17 cellular contexts compared by ENCODE assay signal in genomic region chr18:54004828-54005227, GRCh38.
DNase-seq lines count a peak whose midpoint lies in the region; ATAC-seq and TF ChIP-seq lines count a peak whose summit lies in the region.
"Had no signal": no experiment of that assay in that cellular context is flagged by ENCODE, and none has a peak within 500 bp of the region (broad histone marks: within the 10 kb centered on the region; RNA-seq: fewer than 3 reads in every experiment).

No MANE protein-coding gene starts in this region.

- H3K4me1 ChIP-seq in GM23338 (ENCODE audit: insufficient read depth) (no peaks in the 10 kb centered on the region), mucosa of descending colon (ENCODE audit: low read depth) (no peaks in the 10 kb centered on the region)

- H3K4me3 Mint-ChIP-seq in GM23338 = no peak overlapping the region
- H3K4me3 Mint-ChIP-seq: activated T-cell treated with anti-CD3 and anti-CD28 coated beads, Interleukin-2, amount 50 U/mL, for 4 hours; nephron progenitor cell had no signal

- no peaks in the 10 kb centered on the region for H3F3A ChIP-seq in GM23338 (replicated peaks; ENCODE audit: low read depth)

- H3K9me3 ChIP-seq in mucosa of descending colon = no peaks in the 10 kb centered on the region
- H3K9me3 ChIP-seq: BLaER1 treated with 17β-estradiol and CSF1 and Interleukin-3, amounts not matched to agents 10 nM and 100 nM had no signal

- no peak overlapping the region for H3K27ac Mint-ChIP-seq in GM23338
- H3K27ac Mint-ChIP-seq: nephron progenitor cell had no signal

- peak; percentile 95 for ATAC-seq in GM23338
- no peak for ATAC-seq in mucosa of descending colon
- no peak for ATAC-seq in HG03457 (IDR thresholded peaks at IDR 0.05; ENCODE audit: unreplicated experiment)
- ATAC-seq: activated T-cell treated with anti-CD3 and anti-CD28 coated beads, Interleukin-2, amount 50 U/mL, for 4 hours; right cardiac atrium; SK-N-SH treated with all-trans-retinoic acid at 6 μM for 48 hours had no signal

- TF ChIP-seq CTCF in AG10803 (conservative IDR thresholded peaks at IDR 0.05; ENCODE audit: low read length) (0 out of 2 replicates have a peak, but pooled peaks have one; percentile 3), GM23338 (conservative IDR thresholded peaks at IDR 0.05; ENCODE audit: low read depth in 2 of 2) (peak; percentile 33 to 38; a peak in 2 of 4 replicates), mucosa of descending colon (IDR thresholded peaks at IDR 0.05) (no peak)

- H3K9me3 Mint-ChIP-seq in GM23338 = peaks cover 3% of the 10 kb centered on the region; the same call in 2 of the 3 replicates
- H3K9me3 Mint-ChIP-seq: activated T-cell treated with anti-CD3 and anti-CD28 coated beads, Interleukin-2, amount 50 U/mL, for 4 hours; nephron progenitor cell had no signal

- H2AFZ ChIP-seq in GM23338 = peak overlapping the region; percentile 76; the same call in 1 of the 2 replicates

- H3K4me2 ChIP-seq in GM23338 = no peak overlapping the region
- H3K4me2 ChIP-seq: BLaER1 treated with 17β-estradiol and CSF1 and Interleukin-3, amounts not matched to agents 10 nM and 100 nM had no signal

- intact Hi-C loops in mucosa of descending colon (cut with DNase I, micrococcal nuclease) = no loop called here

- peaks cover 5% of the 10 kb centered on the region for H3K27me3 Mint-ChIP-seq in GM23338 (ENCODE audit: insufficient read depth, low read depth, poor library complexity)

- H3K36me3 Mint-ChIP-seq in GM23338 (ENCODE audit: low read depth) = no peaks in the 10 kb centered on the region

- H3K4me1 Mint-ChIP-seq in GM23338 = no peaks in the 10 kb centered on the region; the same call in 2 of the 3 replicates
- H3K4me1 Mint-ChIP-seq: nephron progenitor cell had no signal

- in situ Hi-C loops in G401 (cut with HindIII; ENCODE audit: low sequenced_read_pairs) = no loop called here

- H3K9me2 ChIP-seq in GM23338 (ENCODE audit: insufficient read depth) = peaks cover 11% of the 10 kb centered on the region; the same call in 1 of the 2 replicates

- H3K27me3 ChIP-seq in GM23338 (ENCODE audit: insufficient read depth) = no peaks in the 10 kb centered on the region
- H3K27me3 ChIP-seq: BLaER1 treated with 17β-estradiol and CSF1 and Interleukin-3, amounts not matched to agents 10 nM and 100 nM had no signal

- no peak overlapping the region for H3K4me3 ChIP-seq in AG10803 (ENCODE audit: low read length)
- no peak overlapping the region for H3K4me3 ChIP-seq in GM23338
- H3K4me3 ChIP-seq in mucosa of descending colon = no peak overlapping the region
- H3K4me3 ChIP-seq: BLaER1 treated with 17β-estradiol and CSF1 and Interleukin-3, amounts not matched to agents 10 nM and 100 nM had no signal

- peak; percentile 6 for DNase-seq in AG10803 (ENCODE audit: low read depth)
- DNase-seq in GM23338 (ENCODE audit: low spot score) = peak; percentile 59
- DNase-seq in RKO (ENCODE audit: low spot score) = peak; percentile 7
- peak; percentile 18 for DNase-seq in fibroblast of the conjunctiva (ENCODE audit: low read depth)
- DNase-seq in mucosa of descending colon = no peak
- no peak for DNase-seq in NCI-H524 treated with DMSO at 0.1 percent for 48 hours (lab: John Stamatoyannopoulos, UW)
- DNase-seq in G401 (ENCODE audit: low spot score) = no peak
- DNase-seq: activated T-cell treated with anti-CD3 and anti-CD28 coated beads, Interleukin-2, amount 50 U/mL, for 4 hours; foreskin fibroblast; IMR-90; NCI-H187 treated with DMSO at 0.1 percent for 48 hours; nephron progenitor cell; stimulated activated naive CD4-positive, alpha-beta T cell treated with Interleukin-2 at 50 U/mL for 16 hours had no signal

- H3K36me3 ChIP-seq in GM23338 (ENCODE audit: insufficient read depth) (no peaks in the 10 kb centered on the region), mucosa of descending colon (ENCODE audit: low read depth) (no peaks in the 10 kb centered on the region)
- H3K36me3 ChIP-seq: BLaER1 treated with 17β-estradiol and CSF1 and Interleukin-3, amounts not matched to agents 10 nM and 100 nM had no signal

- H3K27ac ChIP-seq in GM23338 (ENCODE audit: low read depth) = no peak overlapping the region
- H3K27ac ChIP-seq: BLaER1 treated with 17β-estradiol and CSF1 and Interleukin-3, amounts not matched to agents 10 nM and 100 nM had no signal

- no peaks in the 10 kb centered on the region for H3K79me2 ChIP-seq in GM23338 (replicated peaks; ENCODE audit: insufficient read depth)

- H4K20me1 ChIP-seq in GM23338 (replicated peaks; ENCODE audit: insufficient read depth) = no peaks in the 10 kb centered on the region
- H4K20me1 ChIP-seq: BLaER1 treated with 17β-estradiol and CSF1 and Interleukin-3, amounts not matched to agents 10 nM and 100 nM had no signal

TF ChIP-seq in GM23338, 12 proteins besides CTCF, POLR2A, EP300 and RAD21 (continues in another document):
- TF ChIP-seq, protein P1, sequence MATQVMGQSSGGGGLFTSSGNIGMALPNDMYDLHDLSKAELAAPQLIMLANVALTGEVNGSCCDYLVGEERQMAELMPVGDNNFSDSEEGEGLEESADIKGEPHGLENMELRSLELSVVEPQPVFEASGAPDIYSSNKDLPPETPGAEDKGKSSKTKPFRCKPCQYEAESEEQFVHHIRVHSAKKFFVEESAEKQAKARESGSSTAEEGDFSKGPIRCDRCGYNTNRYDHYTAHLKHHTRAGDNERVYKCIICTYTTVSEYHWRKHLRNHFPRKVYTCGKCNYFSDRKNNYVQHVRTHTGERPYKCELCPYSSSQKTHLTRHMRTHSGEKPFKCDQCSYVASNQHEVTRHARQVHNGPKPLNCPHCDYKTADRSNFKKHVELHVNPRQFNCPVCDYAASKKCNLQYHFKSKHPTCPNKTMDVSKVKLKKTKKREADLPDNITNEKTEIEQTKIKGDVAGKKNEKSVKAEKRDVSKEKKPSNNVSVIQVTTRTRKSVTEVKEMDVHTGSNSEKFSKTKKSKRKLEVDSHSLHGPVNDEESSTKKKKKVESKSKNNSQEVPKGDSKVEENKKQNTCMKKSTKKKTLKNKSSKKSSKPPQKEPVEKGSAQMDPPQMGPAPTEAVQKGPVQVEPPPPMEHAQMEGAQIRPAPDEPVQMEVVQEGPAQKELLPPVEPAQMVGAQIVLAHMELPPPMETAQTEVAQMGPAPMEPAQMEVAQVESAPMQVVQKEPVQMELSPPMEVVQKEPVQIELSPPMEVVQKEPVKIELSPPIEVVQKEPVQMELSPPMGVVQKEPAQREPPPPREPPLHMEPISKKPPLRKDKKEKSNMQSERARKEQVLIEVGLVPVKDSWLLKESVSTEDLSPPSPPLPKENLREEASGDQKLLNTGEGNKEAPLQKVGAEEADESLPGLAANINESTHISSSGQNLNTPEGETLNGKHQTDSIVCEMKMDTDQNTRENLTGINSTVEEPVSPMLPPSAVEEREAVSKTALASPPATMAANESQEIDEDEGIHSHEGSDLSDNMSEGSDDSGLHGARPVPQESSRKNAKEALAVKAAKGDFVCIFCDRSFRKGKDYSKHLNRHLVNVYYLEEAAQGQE (IDR thresholded peaks at IDR 0.05; ENCODE audit: unreplicated experiment) = no peak
- TF ChIP-seq EZH2phosphoT487 (IDR thresholded peaks at IDR 0.05; ENCODE audit: unreplicated experiment) (no peak), STAT1 (IDR thresholded peaks at IDR 0.05; ENCODE audit: unreplicated experiment) (no peak)

Comparison
In these comparisons a context has a peak if more than half of its experiments do, and no peak if none do; other contexts are left out.
1. DNase-seq: peak in AG10803 (single experiment), GM23338 (single experiment), RKO (single experiment) and fibroblast of the conjunctiva (single experiment); none in mucosa of descending colon (0 of 3), NCI-H524 treated with DMSO at 0.1 percent for 48 hours (single experiment) and G401 (single experiment).